Comparison of ENCODE assay signal across 9 cellular contexts in the genomic region with DNA sequence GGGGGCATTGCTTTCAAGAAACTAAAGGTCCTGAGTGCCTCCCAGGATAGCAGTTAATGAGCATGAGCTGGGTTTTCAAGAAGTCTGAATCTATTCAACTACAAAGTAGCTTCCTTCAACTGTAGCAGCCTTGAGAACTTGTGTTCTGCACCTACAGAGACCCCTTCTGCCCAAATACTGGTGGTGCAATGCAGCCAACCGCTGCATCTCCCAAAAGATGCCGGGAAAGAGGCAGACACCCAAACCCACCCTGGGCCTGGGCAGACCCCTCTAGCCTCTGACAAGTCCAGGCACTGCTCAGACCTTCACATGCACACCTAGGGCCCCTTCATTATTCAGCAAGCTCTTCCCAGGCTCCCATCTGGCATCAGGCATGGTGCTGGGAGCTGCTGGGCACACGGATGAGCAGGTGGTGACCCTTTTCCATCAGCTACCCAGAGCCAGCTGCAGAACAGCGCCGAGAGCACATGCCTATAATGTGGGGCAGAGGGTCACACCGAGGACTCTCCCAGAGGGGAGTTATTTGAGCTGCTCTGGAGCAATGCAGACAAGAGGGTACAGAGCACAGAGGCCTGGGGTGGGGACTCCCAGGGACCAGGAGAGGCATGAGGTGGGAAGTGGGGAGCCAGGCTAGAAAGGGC. TPM values are rescaled to one million over a fixed set of nuclear protein-coding genes. Genes with fewer than 3 reads are reported as not detected.
DNase-seq lines count a peak whose midpoint lies in the region; ATAC-seq and TF ChIP-seq lines count a peak whose summit lies in the region.
"Had no signal": no experiment of that assay in that cellular context is flagged by ENCODE, and none has a peak within 500 bp of the region (broad histone marks: within the 10 kb centered on the region; RNA-seq: fewer than 3 reads in every experiment).

No MANE protein-coding gene starts in this region.

- no peak overlapping the region for H3K4me3 ChIP-seq in GM12864 (ENCODE audit: low read depth, low read length)

- H3K4me1 Mint-ChIP-seq in mesothelial cell of epicardium = peaks cover 11% of the 10 kb centered on the region

- peak; percentile 90 for TF ChIP-seq CTCF in GM12864 (IDR thresholded peaks at IDR 0.05; ENCODE audit: low read depth, low read length, missing control alignments)
- peak; percentile 53 for TF ChIP-seq CTCF in LNCAP (IDR thresholded peaks at IDR 0.05)
- TF ChIP-seq CTCF in mesothelial cell of epicardium (IDR thresholded peaks at IDR 0.05; ENCODE audit: unreplicated experiment) = peak; percentile 50

- ATAC-seq in GM18517 (IDR thresholded peaks at IDR 0.05; ENCODE audit: unreplicated experiment) = no peak

- DNase-seq in A172 (ENCODE audit: low spot score) (peak; percentile 42), GM12864 (ENCODE audit: low read depth) (no peak), UCSD-AML1 (lab: John Stamatoyannopoulos, UW; ENCODE audit: unreplicated experiment) (peak; percentile 54), dermis blood vessel endothelial cell (peak; percentile 78), mesothelial cell of epicardium (ENCODE audit: low spot score in 2 of 2, unreplicated experiment in 2 of 2) (no peak), NCI-H128 (lab: John Stamatoyannopoulos, UW; ENCODE audit: unreplicated experiment) (no peak)

- no peaks in the 10 kb centered on the region for H3K36me3 Mint-ChIP-seq in mesothelial cell of epicardium

- no peak overlapping the region for H3K4me3 Mint-ChIP-seq in mesothelial cell of epicardium
- H3K4me3 Mint-ChIP-seq: central memory CD8-positive, alpha-beta T cell had no signal

- H3K9me3 Mint-ChIP-seq in mesothelial cell of epicardium = no peaks in the 10 kb centered on the region
- H3K9me3 Mint-ChIP-seq: central memory CD8-positive, alpha-beta T cell had no signal

- H3K27me3 Mint-ChIP-seq in mesothelial cell of epicardium (ENCODE audit: low read depth) = no peaks in the 10 kb centered on the region
- H3K27me3 Mint-ChIP-seq: central memory CD8-positive, alpha-beta T cell had no signal

- H3K27ac Mint-ChIP-seq in mesothelial cell of epicardium = no peak overlapping the region

RNA-seq across cellular contexts. Expression of a gene that starts 44.9 kb away (rescaled TPM):
- 39.4 and 45.4 TPM in 2 replicates for total RNA-seq in A172 (2014; rRNA removed; shearing (Covaris generic))
- total RNA-seq in dermis blood vessel endothelial cell (128 and 130 TPM in 2 replicates), mesothelial cell of epicardium (29.7 to 30.0 TPM (median 30.0 TPM) in 3 replicates)

Comparison
In these comparisons a context has a peak if more than half of its experiments do, and no peak if none do; other contexts are left out.
1. DNase-seq: peak in A172 (single experiment), UCSD-AML1 (single experiment) and dermis blood vessel endothelial cell (single experiment); none in GM12864 (single experiment), mesothelial cell of epicardium (0 of 2) and NCI-H128 (single experiment).
2. Peak in every context shown above with its lines, with median percentiles within 50 percentile points of each other: CTCF ChIP-seq.